9 cellular contexts compared by ENCODE assay signal in the genomic region with DNA sequence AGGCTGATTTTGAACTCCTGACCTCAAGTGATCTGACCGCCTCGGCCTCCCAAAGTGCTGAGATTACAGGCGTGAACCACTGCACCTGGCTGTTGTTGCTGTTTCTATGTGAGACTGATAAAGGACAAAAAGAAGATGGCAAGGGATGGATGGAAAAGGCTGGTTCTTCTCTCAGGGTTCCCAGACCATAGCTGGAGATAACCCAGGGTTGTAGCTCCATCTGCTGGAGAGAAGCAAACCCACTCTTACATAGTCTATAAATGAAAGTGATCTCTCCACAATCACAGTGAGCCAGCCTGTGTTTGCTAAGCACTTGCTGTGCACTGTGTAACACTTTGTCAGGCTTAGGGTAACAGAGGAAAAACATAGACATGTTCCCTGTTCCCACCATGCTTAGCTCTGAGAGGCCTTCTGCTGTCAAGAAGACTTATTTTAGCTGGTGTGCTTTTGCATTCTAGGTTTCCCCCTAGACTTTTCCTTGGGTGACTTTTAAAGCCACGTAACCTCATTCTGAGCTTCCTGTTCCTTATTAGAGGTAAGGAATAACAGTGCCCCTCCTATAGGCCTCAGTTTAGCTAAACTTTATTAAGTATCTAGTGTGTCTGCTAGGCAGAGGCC. TPM values are rescaled to one million over a fixed set of nuclear protein-coding genes. Genes with fewer than 3 reads are reported as not detected.
DNase-seq lines count a peak whose midpoint lies in the region; ATAC-seq, FAIRE-seq and TF ChIP-seq lines count a peak whose summit lies in the region.
"Had no signal": no experiment of that assay in that cellular context is flagged by ENCODE, and none has a peak within 500 bp of the region (broad histone marks: within the 10 kb centered on the region; RNA-seq: fewer than 3 reads in every experiment).

No MANE protein-coding gene starts in this region.

- peak; percentile 82 for TF ChIP-seq CTCF in 22Rv1 (IDR thresholded peaks at IDR 0.05)
- TF ChIP-seq CTCF in GM12875 (IDR thresholded peaks at IDR 0.05; ENCODE audit: borderline replicate concordance, insufficient read depth, low read depth, low read length), result peak; percentile 72
- TF ChIP-seq CTCF in K562 (IDR thresholded peaks at IDR 0.05 in 2 of 3, conservative IDR thresholded peaks at IDR 0.05 in 1 of 3; ENCODE audit: insufficient read depth in 2 of 3, low read depth in 1 of 3, low read length in 3 of 3), result peak; percentile 78 to 92 (median 81)
- TF ChIP-seq CTCF in spleen (IDR thresholded peaks at IDR 0.05 in 8 of 11, conservative IDR thresholded peaks at IDR 0.05 in 3 of 11), result peak; percentile 60 to 86 (median 81)

- H3K4me1 ChIP-seq in K562 (replicated peaks in 1 of 2; ENCODE audit: control insufficient read depth in 2 of 2, insufficient read depth in 2 of 2, low read length in 2 of 2), result peaks cover 16 to 20% of the 10 kb centered on the region in 2 experiments; a peak in 4 of 5 replicates
- H3K4me1 ChIP-seq in spleen, result peaks cover 19 to 83% (median 54%) of the 10 kb centered on the region in 6 donors

- H3K27ac Mint-ChIP-seq in T-helper 17 cell (peak overlapping the region; percentile 72), immature natural killer cell (peak overlapping the region in 2 of 6 donors; percentile 32 to 83)
- H3K27ac Mint-ChIP-seq: stimulated activated naive CD8-positive, alpha-beta T cell treated with anti-CD3 and anti-CD28 coated beads, Interleukin-15, Interleukin-2, amounts not matched to agents 100 ng/mL and 50 ng/mL, for 24 hours had no signal

- no peaks in the 10 kb centered on the region for H3K9me1 ChIP-seq in K562 (ENCODE audit: control insufficient read depth, insufficient read depth, low read length)

- H3K4me1 Mint-ChIP-seq in T-helper 17 cell, result peaks cover 33% of the 10 kb centered on the region
- peaks cover 14 to 24% of the 10 kb centered on the region in 2 donors for H3K4me1 Mint-ChIP-seq in immature natural killer cell

- CTCF ChIA-PET in K562 (lab: Yijun Ruan, JAX; ENCODE audit: low intra/inter-chr PET ratio), result interaction anchor here (0.6 to 2.2 kb wide), 5 partner anchors 234 to 647 kb away, joined by 3 to 9 read pairs (median 3); no protein-coding TSS in a partner anchor

- FAIRE-seq in K562 (lab: Jason Lieb, UNC), result peak; percentile 91

- H3K36me3 Mint-ChIP-seq in T-helper 17 cell (ENCODE audit: low read depth) (no peaks in the 10 kb centered on the region), immature natural killer cell (no peaks in the 10 kb centered on the region)

- H3K9me3 ChIP-seq in T-helper 17 cell (ENCODE audit: control insufficient read depth, low read length, poor library complexity, severe bottlenecking) (no peaks in the 10 kb centered on the region), K562 (replicated peaks; ENCODE audit: control insufficient read depth, insufficient read depth, low read depth, low read length) (no peaks in the 10 kb centered on the region), spleen (no peaks in the 10 kb centered on the region)

- peaks cover 8% of the 10 kb centered on the region; the same call in 1 of the 2 replicates for H4K20me1 ChIP-seq in K562 (replicated peaks; ENCODE audit: control insufficient read depth, insufficient read depth, low read length)

- H3K4me2 ChIP-seq in K562 (ENCODE audit: insufficient read depth, low read length), result no peak overlapping the region

- no peak overlapping the region for H3K4me3 ChIP-seq in GM12875 (ENCODE audit: low read depth, low read length)
- H3K4me3 ChIP-seq in K562, result no peak overlapping the region
- no peak overlapping the region for H3K4me3 ChIP-seq in spleen

- H3K9ac ChIP-seq in K562 (ENCODE audit: insufficient read depth in 1 of 2, low read depth in 2 of 2, low read length in 2 of 2), result no peak overlapping the region

- H3K27ac ChIP-seq in 22Rv1 (no peak overlapping the region), K562 (ENCODE audit: extremely low read depth, low read depth, low read length) (no peak overlapping the region), spleen (peak overlapping the region in 4 of 8 donors; percentile 21 to 86 (median 46))

- H3K27me3 Mint-ChIP-seq in T-helper 17 cell (no peaks in the 10 kb centered on the region), immature natural killer cell (ENCODE audit: low read depth in 3 of 3) (no peaks in the 10 kb centered on the region)
- H3K27me3 Mint-ChIP-seq: stimulated activated naive CD8-positive, alpha-beta T cell treated with anti-CD3 and anti-CD28 coated beads, Interleukin-15, Interleukin-2, amounts not matched to agents 100 ng/mL and 50 ng/mL, for 24 hours had no signal

- no peak overlapping the region for H2AFZ ChIP-seq in K562 (ENCODE audit: low read depth, low read length)

- ATAC-seq in HG02763 (IDR thresholded peaks at IDR 0.05; ENCODE audit: unreplicated experiment) (peak; percentile 70), T-helper 17 cell (peak; percentile 84), K562 (peak; percentile 85)

- TF ChIP-seq RAD21 in K562 (CRISPR knock-in tag; conservative IDR thresholded peaks at IDR 0.05 in 1 of 2, IDR thresholded peaks at IDR 0.05 in 1 of 2), result peak; percentile 91 to 93

- TF ChIP-seq POLR2A in K562 (conservative IDR thresholded peaks at IDR 0.05) (no peak), spleen (IDR thresholded peaks at IDR 0.05) (no peak)

- 23% methylated on average over 4 of the region's 4 CpGs for WGBS in K562 (ENCODE audit: insufficient coverage, low coverage, missing lambda C conversion rate)
- 47 to 75% (median 61%) methylated on average over 4 of the region's 4 CpGs for WGBS in spleen, 5 donors

- H3K9me3 Mint-ChIP-seq in immature natural killer cell, result no peaks in the 10 kb centered on the region
- H3K9me3 Mint-ChIP-seq: stimulated activated naive CD8-positive, alpha-beta T cell treated with anti-CD3 and anti-CD28 coated beads, Interleukin-15, Interleukin-2, amounts not matched to agents 100 ng/mL and 50 ng/mL, for 24 hours had no signal

- DNase-seq in NCI-H146 (lab: John Stamatoyannopoulos, UW), result peak; percentile 84
- DNase-seq in T-helper 17 cell, result peak in 2 of 3 donors; percentile 26 to 28
- DNase-seq in K562 (ENCODE audit: extremely low read depth in 1 of 4, low spot score in 3 of 4), result peak; percentile 58 to 84 (median 68)
- peak; percentile 49 to 61 (median 54) for DNase-seq in immature natural killer cell
- DNase-seq in spleen, result no peak

- no TSS peak for BruUV-seq in K562 (replicated peaks; lab: Mats Ljungman, UMichigan)

- no peaks in the 10 kb centered on the region; the same call in 2 of the 3 replicates for H3K36me3 ChIP-seq in K562 (ENCODE audit: control insufficient read depth, insufficient read depth, low read length)
- no peaks in the 10 kb centered on the region for H3K36me3 ChIP-seq in spleen

- in situ Hi-C loops in K562 (cut with MboI), result loop anchor here (5.0 to 25.0 kb wide), 3 partner anchors 242 to 647 kb away; no protein-coding TSS in a partner anchor

- TF ChIP-seq EP300 in K562 (IDR thresholded peaks at IDR 0.05; ENCODE audit: low read length), result no peak

- H3K27me3 ChIP-seq in K562 (ENCODE audit: control insufficient read depth in 2 of 2, insufficient read depth in 2 of 2, low read length in 2 of 2), result no peaks in the 10 kb centered on the region
- peaks cover 0 to 53% (median 0%) of the 10 kb centered on the region in 7 donors for H3K27me3 ChIP-seq in spleen (replicated peaks in 1 of 7)

- H3K4me3 Mint-ChIP-seq in T-helper 17 cell (peak overlapping the region; percentile 15), immature natural killer cell (no peak overlapping the region)
- H3K4me3 Mint-ChIP-seq: stimulated activated naive CD8-positive, alpha-beta T cell treated with anti-CD3 and anti-CD28 coated beads, Interleukin-15, Interleukin-2, amounts not matched to agents 100 ng/mL and 50 ng/mL, for 24 hours had no signal

- POLR2A ChIA-PET in K562 (lab: Yijun Ruan, JAX), result interaction anchor here (0.6 to 1.5 kb wide), 3 partner anchors 10 to 111 kb away, joined by 3 to 7 read pairs (median 4); partner anchors contain the start of gene LIMS1

- H3K79me2 ChIP-seq in K562 (ENCODE audit: control insufficient read depth, insufficient read depth, low read length), result peaks cover 70% of the 10 kb centered on the region

- intact Hi-C loops in K562 (cut with micrococcal nuclease), result loop anchor here (1.0 to 5.0 kb wide), 5 partner anchors 167 to 647 kb away; no protein-coding TSS in a partner anchor
- intact Hi-C loops in spleen (cut with DNase I; ENCODE audit: low total_unique reads), result no loop called here

TF ChIP-seq in K562, 482 proteins besides CTCF, POLR2A, EP300 and RAD21 (continues in another document):
- TF ChIP-seq ZNF311 (CRISPR knock-in tag; IDR thresholded peaks at IDR 0.05), result no peak
- TF ChIP-seq CXXC5 (CRISPR knock-in tag; IDR thresholded peaks at IDR 0.05), result no peak
- TF ChIP-seq CBFA2T3 (IDR thresholded peaks at IDR 0.05), result 0 out of 2 replicates have a peak, but pooled peaks have one; percentile 12
- peak in 1 of 2 experiments; percentile 20; a peak in 1 of 4 replicates for TF ChIP-seq RCOR1 (IDR thresholded peaks at IDR 0.05; ENCODE audit: borderline replicate concordance in 1 of 2, low read depth in 2 of 2, low read length in 2 of 2)
- no peak for TF ChIP-seq ZNF445 (CRISPR knock-in tag; IDR thresholded peaks at IDR 0.05; ENCODE audit: low read depth)
- peak; percentile 62 for TF ChIP-seq CTBP1 (IDR thresholded peaks at IDR 0.05; ENCODE audit: borderline replicate concordance)
- 0 out of 2 replicates have a peak, but pooled peaks have one; percentile 23 for TF ChIP-seq ZNF384 (IDR thresholded peaks at IDR 0.05; ENCODE audit: low read depth, low read length)

RNA-seq across cellular contexts. Expression of gene LIMS1, which starts 49.7 kb away (rescaled TPM):
- total RNA-seq in T-helper 17 cell (100 to 1,000 TPM; 141 to 233 TPM), K562 (2014; rRNA removed) (104 and 112 TPM in 2 replicates), K562 (2014; rRNA removed; fragmentation: Illumina TruSeq; extraction: Trizol) (77.7 and 84.8 TPM in 2 replicates), K562 (2015; rRNA removed; fragmentation: Illumina TruSeq; extraction: Trizol) (53.2 and 57.7 TPM in 2 replicates), K562 (2021) (86.8 and 101 TPM in 2 replicates), spleen (100 to 1,000 TPM in 1 of 7 donors, 10 to 100 TPM in 6; 60.2 to 104 (median 62.3) TPM)
- total RNA-seq in K562 (2011; cell fraction: chromatin; rRNA removed; ENCODE audit: low replicate concordance), result 55.2 and 62.7 TPM in 2 replicates
- total RNA-seq in K562 (2011; cell fraction: nucleolus; rRNA removed), result 33.2 and 44.6 TPM in 2 replicates
- total RNA-seq in K562 (2011; cell fraction: nucleoplasm; rRNA removed), result 63.0 and 105 TPM in 2 replicates
- polyA plus RNA-seq in K562 (2011; rRNA removed) (94.6 and 134 TPM in 2 replicates), K562 (2014; fragmentation: Illumina TruSeq; extraction: Trizol) (87.3 and 98.5 TPM in 2 replicates), K562 (2014; fragmentation: Nextera tagmentation; extraction: Ambion mirVana) (10 to 100 TPM; 52.8 to 81.0 TPM), K562 (2014; rRNA removed) (59.6 and 66.6 TPM in 2 replicates), immature natural killer cell (10 to 100 TPM; 31.3 to 64.7 (median 60.6) TPM), spleen (10 to 100 TPM in 2 of 3 donors, 1 to 10 TPM in 1; 8.9 to 17.2 (median 15.2) TPM)
- polyA plus RNA-seq in K562 (2011; cell fraction: cytosol; rRNA removed), result 104 and 114 TPM in 2 replicates
- 21.4 and 26.6 TPM in 2 replicates for polyA plus RNA-seq in K562 (2011; cell fraction: nucleus; rRNA removed)
- 76.8 and 98.5 TPM in 2 replicates for polyA plus RNA-seq in K562 (2012)
- 181 and 244 TPM in 2 replicates for polyA minus RNA-seq in K562 (2011; rRNA and poly(A)+ RNA removed)
- polyA minus RNA-seq in K562 (2011; cell fraction: cytosol; rRNA and poly(A)+ RNA removed), result 71.3 and 74.7 TPM in 2 replicates
- polyA minus RNA-seq in K562 (2011; cell fraction: nucleus; rRNA and poly(A)+ RNA removed), result 20.7 and 31.4 TPM in 2 replicates
